ENCODE assay signal across 3 cellular contexts in the genomic region with DNA sequence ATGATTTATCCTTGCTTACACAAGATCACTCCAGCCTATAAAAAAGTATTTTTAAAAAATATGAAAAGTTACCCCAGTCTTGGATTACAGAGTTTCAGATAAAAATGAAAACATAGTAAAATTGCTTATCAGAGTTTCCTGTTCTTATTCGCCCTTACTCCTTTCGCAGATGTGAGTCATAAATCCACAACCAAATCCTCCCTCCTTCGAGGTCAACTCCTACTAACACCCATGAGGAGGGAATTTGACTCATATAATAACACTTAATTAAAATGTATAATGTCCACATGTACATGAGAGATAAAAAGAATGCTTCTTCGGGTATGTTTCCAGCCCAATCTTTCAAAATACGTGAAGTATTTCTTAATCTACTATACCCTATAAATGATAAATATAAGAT. TPM values are rescaled to one million over a fixed set of nuclear protein-coding genes. Genes with fewer than 3 reads are reported as not detected.
"Had no signal": no experiment of that assay in that cellular context is flagged by ENCODE, and none has a peak within 500 bp of the region (broad histone marks: within the 10 kb centered on the region; RNA-seq: fewer than 3 reads in every experiment).

No MANE protein-coding gene starts in this region.

RNA-seq across cellular contexts. Expression of a gene that starts 23.9 kb away (rescaled TPM):
- total RNA-seq: right atrium auricular region, ureter, vagina had no signal
